1 cellular context compared by ENCODE assay signal in genomic region chr6:107318100-107318736, GRCh38.
TF ChIP-seq lines count a peak whose summit lies in the region.

No MANE protein-coding gene starts in this region.

TF ChIP-seq in SK-N-SH treated with all-trans-retinoic acid at 6 μM for 48 hours, 23 proteins besides CTCF, POLR2A, EP300 and RAD21 (continued from another document):
- TF ChIP-seq CREB5 (CRISPR knock-in tag; IDR thresholded peaks at IDR 0.05; ENCODE audit: low read depth): no peak
TF ChIP-seq in SK-N-SH treated with all-trans-retinoic acid at 6 μM for 48 hours: peak in this region for 0.
